In genomic region chr7:36045275-36045674, GRCh38 we compare ENCODE assay signal across 14 cellular contexts.
A peak's percentile ranks its signal among the peaks of the same experiment; 100 is the strongest.
DNase-seq lines count a peak whose midpoint lies in the region; ATAC-seq and TF ChIP-seq lines count a peak whose summit lies in the region.
"Had no signal": no experiment of that assay in that cellular context is flagged by ENCODE, and none has a peak within 500 bp of the region (broad histone marks: within the 10 kb centered on the region; RNA-seq: fewer than 3 reads in every experiment).

No MANE protein-coding gene starts in this region.

- H3K27me3 ChIP-seq in right atrium auricular region (no peaks in the 10 kb centered on the region), aorta (ENCODE audit: control insufficient read depth in 1 of 2, insufficient read depth in 2 of 2, low read length in 1 of 2) (no peaks in the 10 kb centered on the region)
- no peaks in the 10 kb centered on the region for H3K27me3 ChIP-seq in effector memory CD4-positive, alpha-beta T cell (replicated peaks; ENCODE audit: control insufficient read depth, insufficient read depth, low read length, poor library complexity, severe bottlenecking)

- DNase-seq in Right ventricle myocardium superior (no peak), right atrium auricular region (ENCODE audit: low spot score) (no peak), fibroblast of the aortic adventitia (ENCODE audit: low read depth) (peak; percentile 68), aorta (no peak), G401 (ENCODE audit: low spot score) (no peak)
- DNase-seq in stimulated activated CD4-positive, alpha-beta T cell treated with anti-CD3 and anti-CD28 coated beads, Interleukin-1b, Interleukin-23, amount 100 ng/mL, for 48 hours: no peak
- no peak for DNase-seq in effector memory CD4-positive, alpha-beta T cell
- DNase-seq: activated CD4-positive, alpha-beta T cell treated with anti-CD3 and anti-CD28 coated beads for 1 hour; activated CD8-positive, alpha-beta memory T cell treated with anti-CD3 and anti-CD28 coated beads, Interleukin-2, amount 50 U/mL, for 48 hours; COR-L47; erythroblast; NCI-H2107 had no signal

- intact Hi-C loops in Right ventricle myocardium superior (cut with DNase I) (no loop called here), aorta (cut with DNase I) (loop anchor here in 1 of 2 donors (5.0 kb wide), 2 partner anchors 58 to 72 kb away; no protein-coding TSS in a partner anchor)

- in situ Hi-C loops in G401 (cut with HindIII; ENCODE audit: low sequenced_read_pairs): no loop called here

- ATAC-seq in Right ventricle myocardium superior (ENCODE audit: poor library complexity): peak; percentile 32
- ATAC-seq in aorta (ENCODE audit: low FRiP score): peak; percentile 73
- ATAC-seq: activated naive CD4-positive, alpha-beta T cell treated with anti-CD3 and anti-CD28 coated beads, Interleukin-2, amount 50 U/mL, for 72 hours had no signal

- no peak for TF ChIP-seq CTCF in right atrium auricular region (IDR thresholded peaks at IDR 0.05)
- TF ChIP-seq CTCF in fibroblast of the aortic adventitia (IDR thresholded peaks at IDR 0.05; ENCODE audit: insufficient read depth, low read length): no peak
- TF ChIP-seq CTCF in nephron (IDR thresholded peaks at IDR 0.05; ENCODE audit: unreplicated experiment in 3 of 3): no peak

- H3K9me3 ChIP-seq in right atrium auricular region (no peaks in the 10 kb centered on the region), aorta (ENCODE audit: control insufficient read depth, low read length) (no peaks in the 10 kb centered on the region)
- no peaks in the 10 kb centered on the region for H3K9me3 ChIP-seq in effector memory CD4-positive, alpha-beta T cell (ENCODE audit: control insufficient read depth, low read length)

- H3K9me3 Mint-ChIP-seq in nephron: no peaks in the 10 kb centered on the region
- H3K9me3 Mint-ChIP-seq: activated naive CD4-positive, alpha-beta T cell treated with anti-CD3 and anti-CD28 coated beads, Interleukin-2, amount 50 U/mL, for 72 hours had no signal

- no peak overlapping the region for H3K4me3 Mint-ChIP-seq in nephron

- H3K4me3 ChIP-seq in right atrium auricular region (no peak overlapping the region), fibroblast of the aortic adventitia (ENCODE audit: low read depth, low read length) (no peak overlapping the region), aorta (ENCODE audit: low read length in 2 of 2) (no peak overlapping the region)
- no peak overlapping the region for H3K4me3 ChIP-seq in effector memory CD4-positive, alpha-beta T cell (ENCODE audit: insufficient read depth, low read depth, low read length, poor library complexity, severe bottlenecking)

- H3K27ac ChIP-seq in right atrium auricular region: peak overlapping the region in 1 of 2 donors; percentile 2
- H3K27ac ChIP-seq in aorta (ENCODE audit: low read depth in 1 of 2, low read length in 2 of 2): no peak overlapping the region
- H3K27ac ChIP-seq in effector memory CD4-positive, alpha-beta T cell (ENCODE audit: insufficient read depth, low read length, poor library complexity, severe bottlenecking): no peak overlapping the region

- no peaks in the 10 kb centered on the region for H3K27me3 Mint-ChIP-seq in nephron (ENCODE audit: low read depth)

- H3K4me1 ChIP-seq in right atrium auricular region (peaks cover 0 to 64% of the 10 kb centered on the region in 2 donors), aorta (ENCODE audit: control insufficient read depth in 1 of 2, insufficient read depth in 2 of 2, low read length in 2 of 2) (peaks cover 10 to 15% of the 10 kb centered on the region in 2 donors)
- no peaks in the 10 kb centered on the region for H3K4me1 ChIP-seq in effector memory CD4-positive, alpha-beta T cell (ENCODE audit: control insufficient read depth, insufficient read depth, low read length, poor library complexity, severe bottlenecking)

- no peaks in the 10 kb centered on the region for H3K36me3 ChIP-seq in right atrium auricular region
- H3K36me3 ChIP-seq in aorta (ENCODE audit: control insufficient read depth in 1 of 2, insufficient read depth in 2 of 2, low read length in 1 of 2): no peaks in the 10 kb centered on the region
- H3K36me3 ChIP-seq in effector memory CD4-positive, alpha-beta T cell (ENCODE audit: control insufficient read depth, insufficient read depth, low read length): no peaks in the 10 kb centered on the region

- H3K27ac Mint-ChIP-seq in nephron: peak overlapping the region; percentile 69 to 79 (median 70)
- H3K27ac Mint-ChIP-seq: activated naive CD4-positive, alpha-beta T cell treated with anti-CD3 and anti-CD28 coated beads, Interleukin-2, amount 50 U/mL, for 72 hours had no signal

- no peaks in the 10 kb centered on the region for H3K36me3 Mint-ChIP-seq in nephron (ENCODE audit: low read depth)
- H3K36me3 Mint-ChIP-seq: activated naive CD4-positive, alpha-beta T cell treated with anti-CD3 and anti-CD28 coated beads, Interleukin-2, amount 50 U/mL, for 72 hours had no signal

- H3K4me1 Mint-ChIP-seq in nephron: peaks cover 55% of the 10 kb centered on the region

- WGBS in aorta, 2 donors: 12 to 15% methylated on average over 3 of the region's 3 CpGs
